9 cellular contexts compared by ENCODE assay signal in the genomic region with DNA sequence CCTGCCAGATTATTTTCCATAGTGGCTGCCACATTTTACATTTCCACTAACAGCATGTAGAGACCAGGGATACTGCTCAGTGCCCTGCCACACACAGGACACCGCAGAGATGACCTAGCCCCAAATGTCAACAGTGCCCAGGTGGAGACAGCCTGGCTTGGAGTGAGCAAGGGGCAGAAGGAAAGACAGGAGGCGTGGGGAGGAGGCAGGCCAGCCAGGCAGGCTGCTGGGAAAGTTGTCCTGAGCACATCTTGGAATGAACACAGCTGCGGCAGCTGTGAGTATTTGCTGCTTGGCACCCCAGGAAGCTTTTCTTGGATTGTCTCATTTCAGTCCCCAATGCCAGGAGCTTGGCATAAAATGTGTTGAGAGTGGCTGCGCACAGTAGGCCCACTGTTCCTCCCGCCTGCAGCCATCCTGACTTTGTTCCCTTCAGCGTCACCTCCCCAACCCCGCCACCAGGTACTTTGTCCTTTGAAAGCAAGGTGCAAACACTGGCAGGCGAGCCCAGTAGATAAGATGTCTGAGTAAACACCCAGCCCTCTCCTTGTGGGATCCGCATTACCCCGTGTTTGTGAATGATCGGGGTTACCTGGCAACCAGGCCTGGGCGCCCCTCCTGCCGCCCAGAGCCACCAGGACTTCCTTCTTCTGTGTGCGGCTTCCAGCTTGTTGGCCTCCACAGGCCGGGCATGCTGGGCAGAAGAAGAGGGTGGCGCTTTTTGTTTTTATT.
A peak's percentile ranks its signal among the peaks of the same experiment; 100 is the strongest.
DNase-seq lines count a peak whose midpoint lies in the region; ATAC-seq and TF ChIP-seq lines count a peak whose summit lies in the region.
"Had no signal": no experiment of that assay in that cellular context is flagged by ENCODE, and none has a peak within 500 bp of the region (broad histone marks: within the 10 kb centered on the region; RNA-seq: fewer than 3 reads in every experiment).

No MANE protein-coding gene starts in this region.

- TF ChIP-seq POLR2A in lower leg skin (IDR thresholded peaks at IDR 0.05), result no peak

- ATAC-seq in esophagus mucosa, result peak; percentile 35

- intact Hi-C loops in lower leg skin (cut with DNase I; ENCODE audit: low total_unique reads), result no loop called here

- no peaks in the 10 kb centered on the region for H3K9me3 Mint-ChIP-seq in nephron progenitor cell

- H3K4me3 ChIP-seq in lower leg skin (ENCODE audit: low read depth, poor library complexity, severe bottlenecking), result no peak overlapping the region

- H3K36me3 Mint-ChIP-seq in nephron progenitor cell (ENCODE audit: low read depth), result peaks cover 6% of the 10 kb centered on the region

- peaks cover 22% of the 10 kb centered on the region for H3K4me1 Mint-ChIP-seq in nephron progenitor cell

- TF ChIP-seq CTCF in nephron progenitor cell (IDR thresholded peaks at IDR 0.05) (no peak), lower leg skin (IDR thresholded peaks at IDR 0.05) (no peak)

- H3K4me3 Mint-ChIP-seq in nephron progenitor cell, result no peak overlapping the region

- H3K27me3 Mint-ChIP-seq in nephron progenitor cell (ENCODE audit: low read depth, poor library complexity), result no peaks in the 10 kb centered on the region

- 41 to 52% methylated on average over 15 to 16 of the region's 16 CpGs for WGBS in lower leg skin, 2 donors

- peak overlapping the region; percentile 90 for H3K27ac Mint-ChIP-seq in nephron progenitor cell

- DNase-seq in DMS79 treated with DMSO at 0.1 percent for 48 hours (lab: John Stamatoyannopoulos, UW) (peak; percentile 67), NCI-H2196 (lab: John Stamatoyannopoulos, UW; ENCODE audit: unreplicated experiment) (peak; percentile 71), nephron progenitor cell (no peak), lower leg skin (ENCODE audit: low spot score in 2 of 2) (no peak), SW480 (ENCODE audit: low spot score) (no peak), T1000 (lab: John Stamatoyannopoulos, UW) (no peak), T-helper 2 cell (no peak)
- DNase-seq: cortex of kidney had no signal

Comparison
In these comparisons a context has a peak if more than half of its experiments do, and no peak if none do; other contexts are left out.
1. DNase-seq: peak in DMS79 treated with DMSO at 0.1 percent for 48 hours (single experiment) and NCI-H2196 (single experiment); none in nephron progenitor cell (single experiment), lower leg skin (0 of 2), SW480 (single experiment), T1000 (single experiment) and T-helper 2 cell (0 of 5).